ENCODE assay signal across 2 cellular contexts in the genomic region with DNA sequence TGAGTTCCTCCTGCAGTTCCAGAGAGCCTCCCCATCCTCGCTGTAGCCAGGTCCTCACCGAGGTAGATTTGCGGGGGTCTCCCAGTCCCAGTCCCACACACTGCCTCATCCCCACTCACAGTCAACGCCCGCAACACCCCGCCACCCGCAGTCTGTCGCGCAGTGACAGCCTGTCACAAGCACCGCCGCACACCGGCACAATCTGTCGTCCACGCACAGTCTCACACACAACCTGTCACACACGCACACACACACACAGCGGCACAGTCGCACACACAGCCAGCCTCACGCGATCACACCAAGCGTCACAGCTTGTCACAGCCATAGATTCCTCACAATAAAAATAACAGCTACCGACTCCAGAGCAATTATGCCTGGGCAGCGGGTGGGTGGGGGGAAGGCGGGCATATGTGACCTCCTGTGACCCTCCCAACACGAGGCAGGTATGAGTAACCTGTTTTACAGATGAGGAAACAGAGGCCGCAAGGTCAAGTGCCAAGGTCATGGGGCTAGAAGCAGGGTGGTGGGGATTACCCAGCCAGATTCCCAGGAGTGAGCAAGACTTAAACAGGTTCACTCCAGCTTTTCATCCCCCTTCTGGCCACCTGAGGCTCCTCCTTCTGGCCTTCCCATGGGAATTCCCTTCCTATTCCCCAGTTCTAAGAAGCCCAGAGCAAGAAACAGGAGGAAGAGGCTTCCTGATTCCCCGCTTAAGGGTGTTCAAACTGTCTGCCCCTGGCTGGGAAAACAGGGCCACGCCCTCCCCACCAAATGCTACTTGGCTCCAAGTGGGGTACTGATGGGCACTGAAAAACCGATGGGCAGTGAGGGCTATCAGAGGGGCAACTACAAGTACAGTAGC.
A peak's percentile ranks its signal among the peaks of the same experiment; 100 is the strongest.
TF ChIP-seq lines count a peak whose summit lies in the region.

No MANE protein-coding gene starts in this region.

TF ChIP-seq in HepG2, 621 proteins besides CTCF, POLR2A, EP300 and RAD21:
- TF ChIP-seq ESRRA (CRISPR knock-in tag; IDR thresholded peaks at IDR 0.05; ENCODE audit: low read depth) (peak; percentile 45; the same call in 1 of the 2 replicates), ZNF44 (CRISPR knock-in tag; IDR thresholded peaks at IDR 0.05) (no peak), NR2F6 (IDR thresholded peaks at IDR 0.05) (0 out of 2 replicates have a peak, but pooled peaks have one; percentile 16), NR2F6 (CRISPR knock-in tag; IDR thresholded peaks at IDR 0.05) (no peak), WIZ (CRISPR knock-in tag; IDR thresholded peaks at IDR 0.05) (no peak), ZNF629 (CRISPR knock-in tag; conservative IDR thresholded peaks at IDR 0.05) (peak; percentile 33; the same call in 1 of the 2 replicates)

TF ChIP-seq in neural cell, 6 proteins besides CTCF, POLR2A, EP300 and RAD21:
- TF ChIP-seq, protein P1, sequence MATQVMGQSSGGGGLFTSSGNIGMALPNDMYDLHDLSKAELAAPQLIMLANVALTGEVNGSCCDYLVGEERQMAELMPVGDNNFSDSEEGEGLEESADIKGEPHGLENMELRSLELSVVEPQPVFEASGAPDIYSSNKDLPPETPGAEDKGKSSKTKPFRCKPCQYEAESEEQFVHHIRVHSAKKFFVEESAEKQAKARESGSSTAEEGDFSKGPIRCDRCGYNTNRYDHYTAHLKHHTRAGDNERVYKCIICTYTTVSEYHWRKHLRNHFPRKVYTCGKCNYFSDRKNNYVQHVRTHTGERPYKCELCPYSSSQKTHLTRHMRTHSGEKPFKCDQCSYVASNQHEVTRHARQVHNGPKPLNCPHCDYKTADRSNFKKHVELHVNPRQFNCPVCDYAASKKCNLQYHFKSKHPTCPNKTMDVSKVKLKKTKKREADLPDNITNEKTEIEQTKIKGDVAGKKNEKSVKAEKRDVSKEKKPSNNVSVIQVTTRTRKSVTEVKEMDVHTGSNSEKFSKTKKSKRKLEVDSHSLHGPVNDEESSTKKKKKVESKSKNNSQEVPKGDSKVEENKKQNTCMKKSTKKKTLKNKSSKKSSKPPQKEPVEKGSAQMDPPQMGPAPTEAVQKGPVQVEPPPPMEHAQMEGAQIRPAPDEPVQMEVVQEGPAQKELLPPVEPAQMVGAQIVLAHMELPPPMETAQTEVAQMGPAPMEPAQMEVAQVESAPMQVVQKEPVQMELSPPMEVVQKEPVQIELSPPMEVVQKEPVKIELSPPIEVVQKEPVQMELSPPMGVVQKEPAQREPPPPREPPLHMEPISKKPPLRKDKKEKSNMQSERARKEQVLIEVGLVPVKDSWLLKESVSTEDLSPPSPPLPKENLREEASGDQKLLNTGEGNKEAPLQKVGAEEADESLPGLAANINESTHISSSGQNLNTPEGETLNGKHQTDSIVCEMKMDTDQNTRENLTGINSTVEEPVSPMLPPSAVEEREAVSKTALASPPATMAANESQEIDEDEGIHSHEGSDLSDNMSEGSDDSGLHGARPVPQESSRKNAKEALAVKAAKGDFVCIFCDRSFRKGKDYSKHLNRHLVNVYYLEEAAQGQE (IDR thresholded peaks at IDR 0.05; ENCODE audit: borderline replicate concordance), result no peak
- TF ChIP-seq SMC3 (conservative IDR thresholded peaks at IDR 0.05; ENCODE audit: poor library complexity), result no peak
- peak; percentile 18 for TF ChIP-seq POLR2AphosphoS5 (IDR thresholded peaks at IDR 0.05)
- no peak for TF ChIP-seq EZH2 (IDR thresholded peaks at IDR 0.05; ENCODE audit: borderline replicate concordance, insufficient read depth, low read length, poor library complexity, severe bottlenecking)
- no peak for TF ChIP-seq TAF1 (IDR thresholded peaks at IDR 0.05; ENCODE audit: low read depth)
TF ChIP-seq in neural cell: peak in this region for 1.
